9 cellular contexts compared by ENCODE assay signal in the genomic region with DNA sequence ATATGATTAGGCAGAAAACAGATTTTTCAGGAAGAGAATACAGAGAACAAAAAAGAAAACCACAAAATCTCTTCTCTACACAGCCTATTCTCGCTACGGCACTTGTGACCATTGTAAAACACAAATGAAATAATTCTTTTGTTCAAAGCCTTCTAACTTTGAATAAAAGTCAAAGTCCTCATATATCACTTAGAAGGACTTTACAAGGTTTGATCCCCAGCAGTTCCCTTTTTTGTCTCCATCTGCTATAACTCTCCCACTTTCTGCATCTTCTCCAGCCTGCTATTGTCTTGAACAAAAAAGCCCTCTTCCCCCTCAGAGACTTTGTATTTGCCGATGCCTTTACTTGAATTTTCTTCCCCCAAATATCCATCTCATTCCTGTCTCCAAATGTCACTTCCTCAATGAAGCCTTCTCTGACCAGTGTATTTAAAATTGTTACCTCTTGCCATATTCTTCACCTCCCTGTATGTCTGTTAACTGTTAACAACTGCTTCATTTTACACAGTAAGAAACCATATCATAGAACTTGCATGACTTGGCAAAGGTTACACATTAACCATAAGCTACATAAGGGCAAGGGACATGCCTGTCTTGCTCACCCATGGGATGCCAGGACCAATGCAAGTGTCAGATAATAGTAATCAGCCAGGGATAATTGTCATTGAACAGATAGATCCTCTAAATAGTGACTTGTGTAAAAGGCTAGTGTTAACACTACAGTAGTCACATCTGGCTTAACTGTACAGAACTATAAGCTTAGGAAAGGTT.
DNase-seq lines count a peak whose midpoint lies in the region; ATAC-seq lines count a peak whose summit lies in the region.
"Had no signal": no experiment of that assay in that cellular context is flagged by ENCODE, and none has a peak within 500 bp of the region (broad histone marks: within the 10 kb centered on the region; RNA-seq: fewer than 3 reads in every experiment).

No MANE protein-coding gene starts in this region.

- H3K4me3 ChIP-seq in CD4-positive, alpha-beta memory T cell (ENCODE audit: low read length in 2 of 2): no peak overlapping the region
- no peak overlapping the region for H3K4me3 ChIP-seq in GM23248

- CTCF ChIA-PET in CD4-positive, alpha-beta memory T cell (lab: Charles Lee; ENCODE audit: partially characterized antibody): no interaction called here
- CTCF ChIA-PET in activated CD8-positive, alpha-beta T cell treated with anti-CD3 and anti-CD28 coated beads, Interleukin-2, amount 10 ng/mL, durations not matched to agents 7 days and 5 days (lab: Charles Lee): no interaction called here

- H3K4me2 ChIP-seq in GM23248 (ENCODE audit: unreplicated experiment): peak overlapping the region; percentile 50

- intact Hi-C loops in CD4-positive, alpha-beta memory T cell (cut with micrococcal nuclease): loop anchor here (2.0 kb wide), 1 partner anchor 16 kb away; no protein-coding TSS in a partner anchor

- WGBS in GM23248 (ENCODE audit: low coverage in 1 of 2, low lambda C conversion rate in 2 of 2, missing lambda C conversion rate in 2 of 2), 2 experiments: 98 to 100% methylated on average over 3 of the region's 3 CpGs

- H3K27ac Mint-ChIP-seq in CD4-positive, alpha-beta memory T cell: peak overlapping the region; percentile 40 to 91 (median 76)
- H3K27ac Mint-ChIP-seq in activated CD8-positive, alpha-beta T cell treated with anti-CD3 and anti-CD28 coated beads, Interleukin-2, amount 10 ng/mL, durations not matched to agents 7 days and 5 days: peak overlapping the region; percentile 82

- in situ Hi-C loops in GM23248 (cut with MboI): no loop called here

- H3K9me3 Mint-ChIP-seq in CD4-positive, alpha-beta memory T cell: peaks cover 0 to 5% (median 0%) of the 10 kb centered on the region in 8 donors
- H3K9me3 Mint-ChIP-seq in activated CD8-positive, alpha-beta T cell treated with anti-CD3 and anti-CD28 coated beads, Interleukin-2, amount 10 ng/mL, durations not matched to agents 7 days and 5 days (ENCODE audit: insufficient read depth): peaks cover 9% of the 10 kb centered on the region

- peaks cover 62% of the 10 kb centered on the region for H3F3A ChIP-seq in GM23248 (ENCODE audit: insufficient read depth)

- POLR2A ChIA-PET in CD4-positive, alpha-beta memory T cell (lab: Charles Lee; ENCODE audit: partially characterized antibody): interaction anchor here (0.5 to 1.2 kb wide), 4 partner anchors 15 to 122 kb away, joined by 3 to 4 read pairs (median 3); no protein-coding TSS in a partner anchor
- POLR2A ChIA-PET in activated CD8-positive, alpha-beta T cell treated with anti-CD3 and anti-CD28 coated beads, Interleukin-2, amount 10 ng/mL, durations not matched to agents 7 days and 5 days (lab: Charles Lee): interaction anchor here (0.5 to 1.2 kb wide), 2 partner anchors 19 to 296 kb away, joined by 3 to 5 read pairs; no protein-coding TSS in a partner anchor

- no peak overlapping the region for H2AFZ ChIP-seq in GM23248

- peak overlapping the region; percentile 48 to 83 (median 66) for H3K4me3 Mint-ChIP-seq in CD4-positive, alpha-beta memory T cell
- peak overlapping the region; percentile 53 for H3K4me3 Mint-ChIP-seq in activated CD8-positive, alpha-beta T cell treated with anti-CD3 and anti-CD28 coated beads, Interleukin-2, amount 10 ng/mL, durations not matched to agents 7 days and 5 days

- no peak overlapping the region for H3K27ac ChIP-seq in CD4-positive, alpha-beta memory T cell (ENCODE audit: low read depth, low read length)
- peak overlapping the region; percentile 55 for H3K27ac ChIP-seq in GM23248

- H3K27me3 ChIP-seq in CD4-positive, alpha-beta memory T cell (ENCODE audit: insufficient read depth, low read length): no peaks in the 10 kb centered on the region
- no peaks in the 10 kb centered on the region for H3K27me3 ChIP-seq in GM23248 (replicated peaks; ENCODE audit: insufficient read depth)

- H3K9me2 ChIP-seq in GM23248 (ENCODE audit: insufficient read depth): no peaks in the 10 kb centered on the region

- H3K4me1 Mint-ChIP-seq in CD4-positive, alpha-beta memory T cell: peaks cover 46 to 72% (median 54%) of the 10 kb centered on the region in 4 donors
- peaks cover 67% of the 10 kb centered on the region for H3K4me1 Mint-ChIP-seq in activated CD8-positive, alpha-beta T cell treated with anti-CD3 and anti-CD28 coated beads, Interleukin-2, amount 10 ng/mL, durations not matched to agents 7 days and 5 days (ENCODE audit: low read depth)

- H4K20me1 ChIP-seq in GM23248 (ENCODE audit: insufficient read depth): no peaks in the 10 kb centered on the region

- no peaks in the 10 kb centered on the region for H3K9me3 ChIP-seq in CD4-positive, alpha-beta memory T cell (ENCODE audit: control insufficient read depth in 1 of 2, low read length in 2 of 2)
- H3K9me3 ChIP-seq in GM23248 (ENCODE audit: low read depth): no peaks in the 10 kb centered on the region

- no peaks in the 10 kb centered on the region for H3K27me3 Mint-ChIP-seq in CD4-positive, alpha-beta memory T cell
- H3K27me3 Mint-ChIP-seq in activated CD8-positive, alpha-beta T cell treated with anti-CD3 and anti-CD28 coated beads, Interleukin-2, amount 10 ng/mL, durations not matched to agents 7 days and 5 days (ENCODE audit: low read depth): no peaks in the 10 kb centered on the region

- peaks cover 7% of the 10 kb centered on the region for H3K36me3 ChIP-seq in CD4-positive, alpha-beta memory T cell (ENCODE audit: insufficient read depth, low read length)
- peaks cover 38% of the 10 kb centered on the region for H3K36me3 ChIP-seq in GM23248 (ENCODE audit: low read depth)

- DNase-seq in CD4-positive, alpha-beta memory T cell: no peak
- no peak for DNase-seq in GM23248
- no peak for DNase-seq in activated CD8-positive, alpha-beta T cell treated with anti-CD3 and anti-CD28 coated beads, Interleukin-2, amount 10 ng/mL, durations not matched to agents 7 days and 5 days
- DNase-seq in medulla oblongata (ENCODE audit: extremely low spot score): peak; percentile 21
- no peak for DNase-seq in LoVo (ENCODE audit: low spot score)
- DNase-seq in middle frontal gyrus (ENCODE audit: extremely low spot score, low spot score): no peak
- no peak for DNase-seq in NCI-H748 treated with DMSO at 0.1 percent for 48 hours (lab: John Stamatoyannopoulos, UW)
- DNase-seq in DMS153 treated with DMSO at 0.1 percent for 48 hours (lab: John Stamatoyannopoulos, UW; ENCODE audit: unreplicated experiment): no peak
- DNase-seq: SIG-M5 had no signal

- H3K9ac ChIP-seq in GM23248: peak overlapping the region; percentile 36

- H3K4me1 ChIP-seq in CD4-positive, alpha-beta memory T cell (ENCODE audit: insufficient read depth, low read length): peaks cover 64% of the 10 kb centered on the region
- H3K4me1 ChIP-seq in GM23248 (ENCODE audit: insufficient read depth): peaks cover 39% of the 10 kb centered on the region

- peaks cover 97% of the 10 kb centered on the region for H3K79me2 ChIP-seq in GM23248 (ENCODE audit: insufficient read depth)

- peak; percentile 53 for ATAC-seq in activated CD8-positive, alpha-beta T cell treated with anti-CD3 and anti-CD28 coated beads, Interleukin-2, amount 10 ng/mL, durations not matched to agents 7 days and 5 days

- H3K36me3 Mint-ChIP-seq in CD4-positive, alpha-beta memory T cell: peaks cover 22 to 30% of the 10 kb centered on the region in 2 donors
- peaks cover 77% of the 10 kb centered on the region for H3K36me3 Mint-ChIP-seq in activated CD8-positive, alpha-beta T cell treated with anti-CD3 and anti-CD28 coated beads, Interleukin-2, amount 10 ng/mL, durations not matched to agents 7 days and 5 days (ENCODE audit: low read depth)
